ENCODE assay signal across 1 cellular context in the genomic region with DNA sequence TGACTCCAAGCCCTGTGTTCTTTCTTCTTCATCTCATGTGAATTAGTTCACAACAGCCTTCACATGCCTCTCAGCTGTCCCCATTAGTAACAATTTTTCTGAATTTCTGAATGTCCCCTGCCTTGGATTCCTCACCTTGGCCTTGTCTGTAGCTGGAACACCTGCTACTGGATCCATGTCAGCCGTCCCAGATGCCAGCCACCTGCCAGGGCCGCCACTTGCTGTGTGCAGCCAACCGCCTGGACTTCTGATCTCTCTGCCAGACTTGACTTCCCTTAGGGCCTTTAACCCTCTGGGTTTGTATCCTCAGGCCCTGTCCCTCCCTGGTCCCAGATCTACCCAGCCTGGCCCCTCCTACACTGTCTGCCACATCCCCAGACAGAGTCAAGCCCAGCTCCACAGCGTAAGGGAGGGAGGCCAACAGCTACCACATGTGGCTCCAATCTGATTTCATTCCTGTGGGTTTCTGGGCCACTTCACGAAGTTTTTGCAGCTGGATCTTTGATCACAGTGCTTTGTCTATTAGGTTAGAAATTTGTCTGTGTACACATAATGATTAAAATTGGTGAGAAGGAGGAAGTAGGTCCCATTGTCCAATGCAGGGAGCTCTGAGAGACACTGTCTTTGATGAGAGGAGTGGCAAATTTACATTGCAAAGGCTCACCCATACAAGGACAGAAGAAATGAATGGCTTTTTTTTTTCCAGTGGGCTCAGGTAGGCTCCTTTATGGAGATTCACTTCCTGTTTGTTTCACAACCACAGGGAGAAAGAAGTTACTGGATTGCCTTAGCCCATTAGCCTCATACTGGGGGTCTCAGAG.
TF ChIP-seq lines count a peak whose summit lies in the region.

No MANE protein-coding gene starts in this region.

TF ChIP-seq in SK-N-SH, 30 proteins besides CTCF, POLR2A, EP300 and RAD21 (continued from another document):
- no peak for TF ChIP-seq MXI1 (IDR thresholded peaks at IDR 0.05; ENCODE audit: low read depth, low read length)
- TF ChIP-seq, protein P1, sequence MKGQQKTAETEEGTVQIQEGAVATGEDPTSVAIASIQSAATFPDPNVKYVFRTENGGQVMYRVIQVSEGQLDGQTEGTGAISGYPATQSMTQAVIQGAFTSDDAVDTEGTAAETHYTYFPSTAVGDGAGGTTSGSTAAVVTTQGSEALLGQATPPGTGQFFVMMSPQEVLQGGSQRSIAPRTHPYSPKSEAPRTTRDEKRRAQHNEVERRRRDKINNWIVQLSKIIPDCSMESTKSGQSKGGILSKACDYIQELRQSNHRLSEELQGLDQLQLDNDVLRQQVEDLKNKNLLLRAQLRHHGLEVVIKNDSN (IDR thresholded peaks at IDR 0.05; ENCODE audit: borderline replicate concordance, low read depth) = no peak
- no peak for TF ChIP-seq TCF12 (IDR thresholded peaks at IDR 0.05)
- no peak for TF ChIP-seq NRF1 (IDR thresholded peaks at IDR 0.05; ENCODE audit: low read depth, low read length)
- no peak for TF ChIP-seq RCOR1 (IDR thresholded peaks at IDR 0.05; ENCODE audit: low read length)
- TF ChIP-seq, protein P2, sequence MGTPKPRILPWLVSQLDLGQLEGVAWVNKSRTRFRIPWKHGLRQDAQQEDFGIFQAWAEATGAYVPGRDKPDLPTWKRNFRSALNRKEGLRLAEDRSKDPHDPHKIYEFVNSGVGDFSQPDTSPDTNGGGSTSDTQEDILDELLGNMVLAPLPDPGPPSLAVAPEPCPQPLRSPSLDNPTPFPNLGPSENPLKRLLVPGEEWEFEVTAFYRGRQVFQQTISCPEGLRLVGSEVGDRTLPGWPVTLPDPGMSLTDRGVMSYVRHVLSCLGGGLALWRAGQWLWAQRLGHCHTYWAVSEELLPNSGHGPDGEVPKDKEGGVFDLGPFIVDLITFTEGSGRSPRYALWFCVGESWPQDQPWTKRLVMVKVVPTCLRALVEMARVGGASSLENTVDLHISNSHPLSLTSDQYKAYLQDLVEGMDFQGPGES (IDR thresholded peaks at IDR 0.05; ENCODE audit: low read depth, low read length) = no peak
- TF ChIP-seq FOXM1 (IDR thresholded peaks at IDR 0.05; ENCODE audit: low read depth) = no peak
- no peak for TF ChIP-seq POLR2AphosphoS5 (IDR thresholded peaks at IDR 0.05; ENCODE audit: low read depth, low read length)
- TF ChIP-seq MEF2A (IDR thresholded peaks at IDR 0.05; ENCODE audit: borderline replicate concordance, low read depth) = no peak
- TF ChIP-seq CHD2 (IDR thresholded peaks at IDR 0.05; ENCODE audit: low read length, partially characterized antibody) = no peak
- TF ChIP-seq JUND (IDR thresholded peaks at IDR 0.05) = no peak
- TF ChIP-seq, protein P3, sequence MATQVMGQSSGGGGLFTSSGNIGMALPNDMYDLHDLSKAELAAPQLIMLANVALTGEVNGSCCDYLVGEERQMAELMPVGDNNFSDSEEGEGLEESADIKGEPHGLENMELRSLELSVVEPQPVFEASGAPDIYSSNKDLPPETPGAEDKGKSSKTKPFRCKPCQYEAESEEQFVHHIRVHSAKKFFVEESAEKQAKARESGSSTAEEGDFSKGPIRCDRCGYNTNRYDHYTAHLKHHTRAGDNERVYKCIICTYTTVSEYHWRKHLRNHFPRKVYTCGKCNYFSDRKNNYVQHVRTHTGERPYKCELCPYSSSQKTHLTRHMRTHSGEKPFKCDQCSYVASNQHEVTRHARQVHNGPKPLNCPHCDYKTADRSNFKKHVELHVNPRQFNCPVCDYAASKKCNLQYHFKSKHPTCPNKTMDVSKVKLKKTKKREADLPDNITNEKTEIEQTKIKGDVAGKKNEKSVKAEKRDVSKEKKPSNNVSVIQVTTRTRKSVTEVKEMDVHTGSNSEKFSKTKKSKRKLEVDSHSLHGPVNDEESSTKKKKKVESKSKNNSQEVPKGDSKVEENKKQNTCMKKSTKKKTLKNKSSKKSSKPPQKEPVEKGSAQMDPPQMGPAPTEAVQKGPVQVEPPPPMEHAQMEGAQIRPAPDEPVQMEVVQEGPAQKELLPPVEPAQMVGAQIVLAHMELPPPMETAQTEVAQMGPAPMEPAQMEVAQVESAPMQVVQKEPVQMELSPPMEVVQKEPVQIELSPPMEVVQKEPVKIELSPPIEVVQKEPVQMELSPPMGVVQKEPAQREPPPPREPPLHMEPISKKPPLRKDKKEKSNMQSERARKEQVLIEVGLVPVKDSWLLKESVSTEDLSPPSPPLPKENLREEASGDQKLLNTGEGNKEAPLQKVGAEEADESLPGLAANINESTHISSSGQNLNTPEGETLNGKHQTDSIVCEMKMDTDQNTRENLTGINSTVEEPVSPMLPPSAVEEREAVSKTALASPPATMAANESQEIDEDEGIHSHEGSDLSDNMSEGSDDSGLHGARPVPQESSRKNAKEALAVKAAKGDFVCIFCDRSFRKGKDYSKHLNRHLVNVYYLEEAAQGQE (IDR thresholded peaks at IDR 0.05; ENCODE audit: low read depth, low read length) = no peak
- TF ChIP-seq SIN3A (IDR thresholded peaks at IDR 0.05; ENCODE audit: borderline replicate concordance, low read depth, low read length) = no peak
- TF ChIP-seq ELF1 (IDR thresholded peaks at IDR 0.05) = no peak
- TF ChIP-seq, protein P4, sequence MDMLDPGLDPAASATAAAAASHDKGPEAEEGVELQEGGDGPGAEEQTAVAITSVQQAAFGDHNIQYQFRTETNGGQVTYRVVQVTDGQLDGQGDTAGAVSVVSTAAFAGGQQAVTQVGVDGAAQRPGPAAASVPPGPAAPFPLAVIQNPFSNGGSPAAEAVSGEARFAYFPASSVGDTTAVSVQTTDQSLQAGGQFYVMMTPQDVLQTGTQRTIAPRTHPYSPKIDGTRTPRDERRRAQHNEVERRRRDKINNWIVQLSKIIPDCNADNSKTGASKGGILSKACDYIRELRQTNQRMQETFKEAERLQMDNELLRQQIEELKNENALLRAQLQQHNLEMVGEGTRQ (IDR thresholded peaks at IDR 0.05; ENCODE audit: borderline replicate concordance, low read depth, low read length) = no peak
